In genomic region chr12:60106207-60106606, GRCh38 we compare ENCODE assay signal across 14 cellular contexts.
DNase-seq lines count a peak whose midpoint lies in the region; TF ChIP-seq lines count a peak whose summit lies in the region.
"Had no signal": no experiment of that assay in that cellular context is flagged by ENCODE, and none has a peak within 500 bp of the region (broad histone marks: within the 10 kb centered on the region; RNA-seq: fewer than 3 reads in every experiment).

No MANE protein-coding gene starts in this region.

- H3K4me1 ChIP-seq in osteoblast (ENCODE audit: insufficient read depth, low read length): no peaks in the 10 kb centered on the region
- H3K4me1 ChIP-seq: parathyroid adenoma, tibial nerve had no signal

- no peaks in the 10 kb centered on the region for H3K9me3 ChIP-seq in osteoblast (ENCODE audit: low read depth, low read length)
- H3K9me3 ChIP-seq: tibial nerve had no signal

- H3K4me3 ChIP-seq in choroid plexus epithelial cell (ENCODE audit: low read depth, low read length) (peak overlapping the region; percentile 14), osteoblast (ENCODE audit: insufficient read depth, low read length) (no peak overlapping the region)
- H3K4me3 ChIP-seq: tibial nerve had no signal

- H3K4me2 ChIP-seq in osteoblast (ENCODE audit: insufficient read depth, low read length): no peak overlapping the region

- H2AFZ ChIP-seq in osteoblast (ENCODE audit: low read length): no peak overlapping the region
- H2AFZ ChIP-seq: parathyroid adenoma had no signal

- no peaks in the 10 kb centered on the region for H3K36me3 ChIP-seq in osteoblast (ENCODE audit: insufficient read depth, low read length)
- H3K36me3 ChIP-seq: tibial nerve had no signal

- no peaks in the 10 kb centered on the region for H3K27me3 ChIP-seq in osteoblast (ENCODE audit: insufficient read depth, low read length)
- H3K27me3 ChIP-seq: tibial nerve had no signal

- H3K27ac ChIP-seq in osteoblast (ENCODE audit: low read depth, low read length): no peak overlapping the region
- H3K27ac ChIP-seq: parathyroid adenoma, tibial nerve had no signal

- DNase-seq in DMS 273 (lab: John Stamatoyannopoulos, UW; ENCODE audit: unreplicated experiment) (peak; percentile 6), DMS 273 treated with DMSO at 0.1 percent for 48 hours (lab: John Stamatoyannopoulos, UW) (no peak), NCI-H748 (lab: John Stamatoyannopoulos, UW; ENCODE audit: unreplicated experiment) (peak; percentile 31), choroid plexus epithelial cell (ENCODE audit: low read depth) (peak; percentile 60), osteoblast (ENCODE audit: insufficient read length, low spot score, missing footprints) (peak; percentile 2), NCI-H187 (lab: John Stamatoyannopoulos, UW) (no peak), COLO668 (lab: John Stamatoyannopoulos, UW; ENCODE audit: unreplicated experiment) (no peak)
- DNase-seq in activated naive CD4-positive, alpha-beta T cell (lab: John Stamatoyannopoulos, UW): no peak
- DNase-seq: 8988T; activated CD8-positive, alpha-beta memory T cell treated with anti-CD3 and anti-CD28 coated beads, Interleukin-2, amount 50 U/mL, for 48 hours; anterior cingulate cortex; foreskin melanocyte had no signal

- TF ChIP-seq CTCF in choroid plexus epithelial cell (conservative IDR thresholded peaks at IDR 0.05; ENCODE audit: low read depth, low read length) (peak; percentile 56), osteoblast (IDR thresholded peaks at IDR 0.05; ENCODE audit: extremely low read depth, low read depth, low read length) (no peak)

- no peaks in the 10 kb centered on the region for H3K79me2 ChIP-seq in osteoblast (ENCODE audit: insufficient read depth, low read length)
- H3K79me2 ChIP-seq: parathyroid adenoma had no signal

- no peaks in the 10 kb centered on the region for H4K20me1 ChIP-seq in osteoblast (ENCODE audit: insufficient read depth, low read length)

Comparison
In these comparisons a context has a peak if more than half of its experiments do, and no peak if none do; other contexts are left out.
1. DNase-seq: peak in DMS 273 (single experiment), NCI-H748 (single experiment), choroid plexus epithelial cell (single experiment) and osteoblast (single experiment); none in DMS 273 treated with DMSO at 0.1 percent for 48 hours (single experiment), activated naive CD4-positive, alpha-beta T cell (0 of 4), NCI-H187 (0 of 2) and COLO668 (single experiment).